ENCODE assay signal across 25 cellular contexts in genomic region chr20:54276577-54277169, GRCh38.
"Had no signal": no experiment of that assay in that cellular context is flagged by ENCODE, and none has a peak within 500 bp of the region (broad histone marks: within the 10 kb centered on the region; RNA-seq: fewer than 3 reads in every experiment).

No MANE protein-coding gene starts in this region.

- H3K27ac ChIP-seq: left ventricle myocardium inferior, transverse colon, vagina had no signal

- H3K9me3 Mint-ChIP-seq: activated T-cell treated with anti-CD3 and anti-CD28 coated beads, Interleukin-2, amount 50 U/mL, for 4 hours; activated T-helper 2 cell treated with anti-CD3 and anti-CD28 coated beads, Interferon-gamma antibody, Interleukin-2, Interleukin-4, amounts not matched to agents 10 μg/mL and 5 μg/mL and 100 μg/mL, durations not matched to agents 14 hours and 24 hours and 36 hours; effector memory CD8-positive, alpha-beta T cell; mesothelial cell of epicardium; natural killer cell; stimulated activated naive CD8-positive, alpha-beta T cell treated with anti-CD3 and anti-CD28 coated beads, Interleukin-15, amount 100 ng/mL, for 72 hours; WTC11 had no signal

- H3K4me3 ChIP-seq: body of pancreas, left ventricle myocardium inferior, transverse colon, vagina had no signal

- FAIRE-seq: colon, endothelial cell of umbilical vein had no signal

- ATAC-seq: activated T-cell treated with anti-CD3 and anti-CD28 coated beads, Interleukin-2, amount 50 U/mL, for 4 hours; effector memory CD8-positive, alpha-beta T cell; natural killer cell; stimulated activated naive CD8-positive, alpha-beta T cell treated with anti-CD3 and anti-CD28 coated beads, Interleukin-15, amount 100 ng/mL, for 72 hours; WTC11 had no signal

- H3K27ac Mint-ChIP-seq: activated naive CD8-positive, alpha-beta T cell treated with anti-CD3 and anti-CD28 coated beads, Interleukin-2, amount 10 ng/mL, durations not matched to agents 7 days and 5 days; activated T-helper 2 cell treated with anti-CD3 and anti-CD28 coated beads, Interferon-gamma antibody, Interleukin-2, Interleukin-4, amounts not matched to agents 10 μg/mL and 5 μg/mL and 100 μg/mL, durations not matched to agents 14 hours and 24 hours and 36 hours; effector memory CD8-positive, alpha-beta T cell; mesothelial cell of epicardium; natural killer cell; WTC11 had no signal

- H3K36me3 Mint-ChIP-seq: activated naive CD8-positive, alpha-beta T cell treated with anti-CD3 and anti-CD28 coated beads, Interleukin-2, amount 10 ng/mL, durations not matched to agents 7 days and 5 days; mesothelial cell of epicardium; natural killer cell; WTC11 had no signal

- H3K4me1 ChIP-seq: left ventricle myocardium inferior, transverse colon, vagina had no signal

- H3K27me3 Mint-ChIP-seq: activated naive CD8-positive, alpha-beta T cell treated with anti-CD3 and anti-CD28 coated beads, Interleukin-2, amount 10 ng/mL, durations not matched to agents 7 days and 5 days; stimulated activated naive CD8-positive, alpha-beta T cell treated with anti-CD3 and anti-CD28 coated beads, Interleukin-15, amount 100 ng/mL, for 72 hours had no signal

- H3K27me3 ChIP-seq: body of pancreas, transverse colon, vagina had no signal

- H3K4me3 Mint-ChIP-seq: activated naive CD8-positive, alpha-beta T cell treated with anti-CD3 and anti-CD28 coated beads, Interleukin-2, amount 10 ng/mL, durations not matched to agents 7 days and 5 days; activated T-cell treated with anti-CD3 and anti-CD28 coated beads, Interleukin-2, amount 50 U/mL, for 4 hours; effector memory CD8-positive, alpha-beta T cell; mesothelial cell of epicardium; natural killer cell; stimulated activated naive CD8-positive, alpha-beta T cell treated with anti-CD3 and anti-CD28 coated beads, Interleukin-15, amount 100 ng/mL, for 72 hours; WTC11 had no signal

- DNase-seq: activated CD8-positive, alpha-beta memory T cell treated with anti-CD3 and anti-CD28 coated beads for 24 hours; activated CD8-positive, alpha-beta memory T cell treated with anti-CD3 and anti-CD28 coated beads, Interleukin-2, amount 50 U/mL, for 4 hours; activated naive CD4-positive, alpha-beta T cell; activated naive CD8-positive, alpha-beta T cell treated with anti-CD3 and anti-CD28 coated beads, Interleukin-2, amount 10 ng/mL, durations not matched to agents 7 days and 5 days; activated T-cell treated with anti-CD3 and anti-CD28 coated beads, Interleukin-2, amount 50 U/mL, for 4 hours; body of pancreas; central memory CD4-positive, alpha-beta T cell; effector memory CD8-positive, alpha-beta T cell; foreskin fibroblast; kidney glomerular epithelial cell; left ventricle myocardium inferior; natural killer cell; retina; stimulated activated CD4-positive, alpha-beta T cell treated with anti-CD3 and anti-CD28 coated beads, Interleukin-12 subunit alpha, Interleukin-12 subunit beta, amount 100 ng/mL, for 4 hours; stimulated activated CD4-positive, alpha-beta T cell treated with anti-CD3 and anti-CD28 coated beads, Interleukin-4, amount 100 ng/mL, for 4 hours; stimulated activated naive CD8-positive, alpha-beta T cell treated with anti-CD3 and anti-CD28 coated beads, Interleukin-15, amount 100 ng/mL, for 72 hours; T-helper 1 cell; T1000; transverse colon had no signal

- H3K9me3 ChIP-seq: body of pancreas, left ventricle myocardium inferior, transverse colon, vagina had no signal

- H3K4me1 Mint-ChIP-seq: activated naive CD8-positive, alpha-beta T cell treated with anti-CD3 and anti-CD28 coated beads, Interleukin-2, amount 10 ng/mL, durations not matched to agents 7 days and 5 days; mesothelial cell of epicardium; natural killer cell; stimulated activated naive CD8-positive, alpha-beta T cell treated with anti-CD3 and anti-CD28 coated beads, Interleukin-15, amount 100 ng/mL, for 72 hours had no signal

- H3K36me3 ChIP-seq: left ventricle myocardium inferior, transverse colon, vagina had no signal
